19 cellular contexts compared by ENCODE assay signal in the genomic region with DNA sequence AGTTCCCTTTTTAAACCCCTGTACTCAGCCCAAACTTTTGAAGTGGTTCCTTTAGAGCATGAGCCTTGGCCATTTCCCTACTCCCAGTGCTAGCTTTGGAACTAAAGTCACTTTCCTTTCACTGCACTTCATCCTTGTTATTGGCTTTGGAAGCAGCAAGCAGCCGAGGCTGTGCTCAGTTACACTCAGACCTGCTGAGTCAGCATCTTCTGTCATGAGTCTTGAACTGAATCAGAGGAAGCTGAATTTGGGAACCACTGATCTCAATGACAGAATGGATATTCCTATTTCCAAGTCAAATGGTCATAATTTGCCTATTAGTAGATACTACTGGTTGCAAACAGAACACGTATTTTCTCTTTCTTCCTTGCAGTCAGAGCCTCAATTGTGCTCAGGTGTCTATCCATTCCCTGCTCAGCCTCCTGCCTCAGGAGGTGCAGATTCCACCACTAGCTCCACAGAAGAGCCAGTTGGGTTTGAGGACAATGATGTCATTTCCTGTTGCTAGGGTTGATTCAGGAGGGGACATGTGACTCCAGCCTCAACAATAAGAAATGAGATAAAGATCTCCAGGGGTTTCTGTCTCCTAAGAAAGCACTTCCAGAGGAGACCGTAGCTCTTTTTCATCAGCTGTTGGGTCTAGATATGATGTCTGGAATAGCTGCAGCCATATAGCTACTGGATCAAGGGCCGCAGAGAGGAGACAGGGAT. TPM values are rescaled to one million over a fixed set of nuclear protein-coding genes. Genes with fewer than 3 reads are reported as not detected.
A peak's percentile ranks its signal among the peaks of the same experiment; 100 is the strongest.
DNase-seq lines count a peak whose midpoint lies in the region; ATAC-seq and TF ChIP-seq lines count a peak whose summit lies in the region.
"Had no signal": no experiment of that assay in that cellular context is flagged by ENCODE, and none has a peak within 500 bp of the region (broad histone marks: within the 10 kb centered on the region; RNA-seq: fewer than 3 reads in every experiment).

No MANE protein-coding gene starts in this region.

- peak overlapping the region; percentile 65 for H3K27ac Mint-ChIP-seq in activated T-helper 1 cell treated with anti-CD3 and anti-CD28 coated beads, Interleukin-12 subunit alpha, Interleukin-12 subunit beta, Interleukin-2, Interleukin-4 antibody, amounts not matched to agents 30 ng/mL and 10 ng/mL and 1 ng/mL, durations not matched to agents 14 hours and 24 hours and 36 hours
- no peak overlapping the region; the same call in 1 of the 2 replicates for H3K27ac Mint-ChIP-seq in GM23338
- H3K27ac Mint-ChIP-seq: natural killer cell; stimulated activated effector memory CD8-positive, alpha-beta T cell treated with anti-CD3 and anti-CD28 coated beads, Interleukin-12 subunit alpha, Interleukin-12 subunit beta, amount 100 ng/mL, for 72 hours had no signal

- H3K9me3 Mint-ChIP-seq in activated T-helper 1 cell treated with anti-CD3 and anti-CD28 coated beads, Interleukin-12 subunit alpha, Interleukin-12 subunit beta, Interleukin-2, Interleukin-4 antibody, amounts not matched to agents 30 ng/mL and 10 ng/mL and 1 ng/mL, durations not matched to agents 14 hours and 24 hours and 36 hours = no peaks in the 10 kb centered on the region
- no peaks in the 10 kb centered on the region; the same call in 2 of the 3 replicates for H3K9me3 Mint-ChIP-seq in GM23338
- H3K9me3 Mint-ChIP-seq: natural killer cell; stimulated activated effector memory CD8-positive, alpha-beta T cell treated with anti-CD3 and anti-CD28 coated beads, Interleukin-12 subunit alpha, Interleukin-12 subunit beta, amount 100 ng/mL, for 72 hours had no signal

- peak; percentile 86 for ATAC-seq in DND-41 (ENCODE audit: insufficient read depth, low read depth)
- ATAC-seq in GM19463 (IDR thresholded peaks at IDR 0.05; ENCODE audit: unreplicated experiment) = no peak
- ATAC-seq in GM23338 = no peak
- ATAC-seq: natural killer cell, right cardiac atrium had no signal

- no peaks in the 10 kb centered on the region for H3K36me3 Mint-ChIP-seq in activated T-helper 1 cell treated with anti-CD3 and anti-CD28 coated beads, Interleukin-12 subunit alpha, Interleukin-12 subunit beta, Interleukin-2, Interleukin-4 antibody, amounts not matched to agents 30 ng/mL and 10 ng/mL and 1 ng/mL, durations not matched to agents 14 hours and 24 hours and 36 hours (ENCODE audit: low read depth)
- H3K36me3 Mint-ChIP-seq in GM23338 (ENCODE audit: low read depth) = no peaks in the 10 kb centered on the region
- H3K36me3 Mint-ChIP-seq: CD4-positive, alpha-beta memory T cell; natural killer cell; stimulated activated effector memory CD8-positive, alpha-beta T cell treated with anti-CD3 and anti-CD28 coated beads, Interleukin-12 subunit alpha, Interleukin-12 subunit beta, amount 100 ng/mL, for 72 hours had no signal

- H3K27ac ChIP-seq in DND-41 (ENCODE audit: low read length) = peak overlapping the region; percentile 37
- no peak overlapping the region for H3K27ac ChIP-seq in GM23338 (ENCODE audit: low read depth)
- H3K27ac ChIP-seq: upper lobe of right lung had no signal

- H4K20me1 ChIP-seq in DND-41 (ENCODE audit: insufficient read depth, low read length) (no peaks in the 10 kb centered on the region), GM23338 (replicated peaks; ENCODE audit: insufficient read depth) (no peaks in the 10 kb centered on the region)

- peaks cover 13% of the 10 kb centered on the region for H3K9me2 ChIP-seq in GM23338 (ENCODE audit: insufficient read depth)

- H3K4me1 ChIP-seq in DND-41 (ENCODE audit: insufficient read depth, low read length) = peaks cover 57% of the 10 kb centered on the region
- peaks cover 13% of the 10 kb centered on the region for H3K4me1 ChIP-seq in GM23338 (ENCODE audit: insufficient read depth)

- H3K36me3 ChIP-seq in DND-41 (ENCODE audit: insufficient read depth, low read length) (no peaks in the 10 kb centered on the region), GM23338 (ENCODE audit: insufficient read depth) (no peaks in the 10 kb centered on the region)
- H3K36me3 ChIP-seq: heart left ventricle, upper lobe of right lung had no signal

- H3F3A ChIP-seq in GM23338 (replicated peaks; ENCODE audit: low read depth) = no peaks in the 10 kb centered on the region

- H3K4me2 ChIP-seq in DND-41 (ENCODE audit: insufficient read depth, low read length) (peak overlapping the region; percentile 30; the same call in 1 of the 2 replicates), GM23338 (no peak overlapping the region)

- H3K27me3 ChIP-seq in DND-41 (ENCODE audit: insufficient read depth, low read length, poor library complexity) = no peaks in the 10 kb centered on the region
- H3K27me3 ChIP-seq in GM23338 (ENCODE audit: insufficient read depth) = no peaks in the 10 kb centered on the region
- H3K27me3 ChIP-seq: upper lobe of right lung had no signal

- H3K9ac ChIP-seq in DND-41 (ENCODE audit: low read depth, low read length) = no peak overlapping the region

- H2AFZ ChIP-seq in DND-41 (ENCODE audit: low read depth, low read length) = no peak overlapping the region
- H2AFZ ChIP-seq in GM23338 = no peak overlapping the region

- H3K4me1 Mint-ChIP-seq in activated T-helper 1 cell treated with anti-CD3 and anti-CD28 coated beads, Interleukin-12 subunit alpha, Interleukin-12 subunit beta, Interleukin-2, Interleukin-4 antibody, amounts not matched to agents 30 ng/mL and 10 ng/mL and 1 ng/mL, durations not matched to agents 14 hours and 24 hours and 36 hours (ENCODE audit: low read depth) = peaks cover 60% of the 10 kb centered on the region
- peaks cover 14% of the 10 kb centered on the region for H3K4me1 Mint-ChIP-seq in GM23338

- peak overlapping the region; percentile 24 for H3K4me3 Mint-ChIP-seq in activated T-helper 1 cell treated with anti-CD3 and anti-CD28 coated beads, Interleukin-12 subunit alpha, Interleukin-12 subunit beta, Interleukin-2, Interleukin-4 antibody, amounts not matched to agents 30 ng/mL and 10 ng/mL and 1 ng/mL, durations not matched to agents 14 hours and 24 hours and 36 hours
- no peak overlapping the region for H3K4me3 Mint-ChIP-seq in GM23338
- H3K4me3 Mint-ChIP-seq: CD4-positive, alpha-beta memory T cell; natural killer cell; stimulated activated effector memory CD8-positive, alpha-beta T cell treated with anti-CD3 and anti-CD28 coated beads, Interleukin-12 subunit alpha, Interleukin-12 subunit beta, amount 100 ng/mL, for 72 hours had no signal

- DNase-seq in DND-41 = peak; percentile 61
- peak; percentile 86 for DNase-seq in Jurkat, Clone E6-1 (ENCODE audit: low read depth, low spot score)
- no peak for DNase-seq in activated T-helper 1 cell treated with anti-CD3 and anti-CD28 coated beads, Interleukin-12 subunit alpha, Interleukin-12 subunit beta, Interleukin-2, Interleukin-4 antibody, amounts not matched to agents 30 ng/mL and 10 ng/mL and 1 ng/mL, durations not matched to agents 14 hours and 24 hours and 36 hours (ENCODE audit: low spot score)
- DNase-seq in kidney tubule cell (ENCODE audit: low spot score) = peak; percentile 52
- DNase-seq in stimulated activated CD4-positive, alpha-beta T cell treated with anti-CD3 and anti-CD28 coated beads, Interleukin-1b, Interleukin-23, amount 100 ng/mL, for 48 hours = no peak
- DNase-seq in GM23338 (ENCODE audit: low spot score) = no peak
- DNase-seq: activated naive CD4-positive, alpha-beta T cell treated with anti-CD3 and anti-CD28 coated beads, Interleukin-2, amount 50 U/mL, for 16 hours; caudate nucleus; CD4-positive, alpha-beta memory T cell; H7; heart left ventricle; natural killer cell; NCI-H187 treated with DMSO at 0.1 percent for 48 hours; NCI-H774; right cardiac atrium; stimulated activated CD4-positive, alpha-beta T cell treated with anti-CD3 and anti-CD28 coated beads, Interleukin-4, amount 100 ng/mL, for 1 hour; upper lobe of right lung had no signal

- no peaks in the 10 kb centered on the region for H3K9me3 ChIP-seq in DND-41 (ENCODE audit: insufficient read depth, low read length, severe bottlenecking)
- H3K9me3 ChIP-seq: heart left ventricle, upper lobe of right lung had no signal

- H3K27me3 Mint-ChIP-seq in activated T-helper 1 cell treated with anti-CD3 and anti-CD28 coated beads, Interleukin-12 subunit alpha, Interleukin-12 subunit beta, Interleukin-2, Interleukin-4 antibody, amounts not matched to agents 30 ng/mL and 10 ng/mL and 1 ng/mL, durations not matched to agents 14 hours and 24 hours and 36 hours (ENCODE audit: insufficient read depth) = no peaks in the 10 kb centered on the region
- H3K27me3 Mint-ChIP-seq in GM23338 (ENCODE audit: insufficient read depth, low read depth, poor library complexity) = no peaks in the 10 kb centered on the region

- intact Hi-C loops in activated T-helper 1 cell treated with anti-CD3 and anti-CD28 coated beads, Interleukin-12 subunit alpha, Interleukin-12 subunit beta, Interleukin-2, Interleukin-4 antibody, amounts not matched to agents 30 ng/mL and 10 ng/mL and 1 ng/mL, durations not matched to agents 14 hours and 24 hours and 36 hours (cut with micrococcal nuclease) = loop anchor here (1.0 kb wide), 1 partner anchor 18 kb away; no protein-coding TSS in a partner anchor

- TF ChIP-seq CTCF in DND-41 (IDR thresholded peaks at IDR 0.05; ENCODE audit: borderline replicate concordance, extremely low read depth, low read length, poor library complexity, severe bottlenecking) (no peak), GM23338 (conservative IDR thresholded peaks at IDR 0.05; ENCODE audit: low read depth in 2 of 2) (no peak)

- H3K79me2 ChIP-seq in DND-41 (ENCODE audit: insufficient read depth, low read length) (no peaks in the 10 kb centered on the region), GM23338 (replicated peaks; ENCODE audit: insufficient read depth) (no peaks in the 10 kb centered on the region)

- H3K4me3 ChIP-seq in DND-41 (ENCODE audit: low read depth in 1 of 2, low read length in 2 of 2) = no peak overlapping the region
- H3K4me3 ChIP-seq in Jurkat, Clone E6-1 (ENCODE audit: low read length) = no peak overlapping the region
- H3K4me3 ChIP-seq in GM23338 = no peak overlapping the region
- H3K4me3 ChIP-seq: heart left ventricle, upper lobe of right lung had no signal

TF ChIP-seq in GM23338, 12 proteins besides CTCF, POLR2A, EP300 and RAD21 (continues in another document):
- TF ChIP-seq, protein P1, sequence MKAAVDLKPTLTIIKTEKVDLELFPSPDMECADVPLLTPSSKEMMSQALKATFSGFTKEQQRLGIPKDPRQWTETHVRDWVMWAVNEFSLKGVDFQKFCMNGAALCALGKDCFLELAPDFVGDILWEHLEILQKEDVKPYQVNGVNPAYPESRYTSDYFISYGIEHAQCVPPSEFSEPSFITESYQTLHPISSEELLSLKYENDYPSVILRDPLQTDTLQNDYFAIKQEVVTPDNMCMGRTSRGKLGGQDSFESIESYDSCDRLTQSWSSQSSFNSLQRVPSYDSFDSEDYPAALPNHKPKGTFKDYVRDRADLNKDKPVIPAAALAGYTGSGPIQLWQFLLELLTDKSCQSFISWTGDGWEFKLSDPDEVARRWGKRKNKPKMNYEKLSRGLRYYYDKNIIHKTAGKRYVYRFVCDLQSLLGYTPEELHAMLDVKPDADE (IDR thresholded peaks at IDR 0.05) = no peak

RNA-seq across cellular contexts. Expression of gene NTPCR, which starts 44.9 kb away (rescaled TPM):
- 110 TPM for polyA plus RNA-seq in Jurkat, Clone E6-1 (2012; ENCODE audit: insufficient read depth, insufficient read length)
- 24.5 and 26.8 TPM in 2 replicates for total RNA-seq in activated T-helper 1 cell treated with anti-CD3 and anti-CD28 coated beads, Interleukin-12 subunit alpha, Interleukin-12 subunit beta, Interleukin-2, Interleukin-4 antibody, amounts not matched to agents 30 ng/mL and 10 ng/mL and 1 ng/mL, durations not matched to agents 14 hours and 24 hours and 36 hours
- total RNA-seq in GM23338 (2014; rRNA removed; shearing (Covaris generic)) = 64.1 and 80.7 TPM in 2 replicates
- 150 TPM in 2 replicates for polyA plus RNA-seq in GM23338 (2016; fragmentation: Nextera tagmentation; extraction: Ambion mirVana)

Comparison
In these comparisons a context has a peak if more than half of its experiments do, and no peak if none do; other contexts are left out.
1. DNase-seq: peak in DND-41 (single experiment), Jurkat, Clone E6-1 (single experiment) and kidney tubule cell (single experiment); none in activated T-helper 1 cell treated with anti-CD3 and anti-CD28 coated beads, Interleukin-12 subunit alpha, Interleukin-12 subunit beta, Interleukin-2, Interleukin-4 antibody, amounts not matched to agents 30 ng/mL and 10 ng/mL and 1 ng/mL, durations not matched to agents 14 hours and 24 hours and 36 hours (single experiment), stimulated activated CD4-positive, alpha-beta T cell treated with anti-CD3 and anti-CD28 coated beads, Interleukin-1b, Interleukin-23, amount 100 ng/mL, for 48 hours (single experiment) and GM23338 (single experiment).